Comparison of ENCODE assay signal across 1 cellular context in the genomic region with DNA sequence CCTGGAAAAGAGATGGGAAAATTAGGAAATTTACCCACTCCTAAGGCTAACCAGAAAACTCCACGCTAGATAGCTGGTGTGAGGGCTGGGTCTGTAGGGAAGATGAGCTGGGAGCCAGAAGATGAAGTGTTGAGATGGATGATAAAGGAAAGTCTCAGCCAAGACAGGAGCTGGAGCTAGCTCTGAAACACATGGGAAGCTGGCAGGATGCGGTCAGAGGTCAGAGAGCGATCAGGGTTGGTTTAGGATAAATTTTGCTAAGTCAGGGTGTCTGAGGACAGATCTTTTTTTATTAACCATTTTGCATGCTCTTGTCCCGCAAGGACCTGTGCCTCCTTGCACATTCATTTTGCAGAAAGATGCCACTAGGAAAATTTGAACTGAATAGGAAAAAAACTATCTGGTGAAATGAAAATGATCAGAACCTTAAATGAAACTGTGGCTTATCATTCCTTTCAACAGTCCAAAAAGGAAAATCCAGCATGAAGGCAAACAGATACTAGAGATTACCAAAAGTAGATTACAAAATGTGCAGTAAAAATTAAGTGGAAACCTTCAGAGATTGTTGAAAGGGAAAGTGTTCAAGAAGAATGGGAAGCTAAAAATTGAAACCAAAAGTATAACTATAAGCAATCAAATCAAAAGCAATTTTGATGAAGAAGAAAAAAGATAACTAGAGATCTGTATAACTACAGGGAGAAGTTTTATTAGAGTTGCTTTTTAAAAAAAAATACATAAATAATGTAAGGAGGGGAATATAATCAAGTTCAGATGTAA.
TF ChIP-seq lines count a peak whose summit lies in the region.

No MANE protein-coding gene starts in this region.

TF ChIP-seq in HCT116, 20 proteins besides CTCF, POLR2A, EP300 and RAD21 (continued from another document):
- TF ChIP-seq, protein P1, sequence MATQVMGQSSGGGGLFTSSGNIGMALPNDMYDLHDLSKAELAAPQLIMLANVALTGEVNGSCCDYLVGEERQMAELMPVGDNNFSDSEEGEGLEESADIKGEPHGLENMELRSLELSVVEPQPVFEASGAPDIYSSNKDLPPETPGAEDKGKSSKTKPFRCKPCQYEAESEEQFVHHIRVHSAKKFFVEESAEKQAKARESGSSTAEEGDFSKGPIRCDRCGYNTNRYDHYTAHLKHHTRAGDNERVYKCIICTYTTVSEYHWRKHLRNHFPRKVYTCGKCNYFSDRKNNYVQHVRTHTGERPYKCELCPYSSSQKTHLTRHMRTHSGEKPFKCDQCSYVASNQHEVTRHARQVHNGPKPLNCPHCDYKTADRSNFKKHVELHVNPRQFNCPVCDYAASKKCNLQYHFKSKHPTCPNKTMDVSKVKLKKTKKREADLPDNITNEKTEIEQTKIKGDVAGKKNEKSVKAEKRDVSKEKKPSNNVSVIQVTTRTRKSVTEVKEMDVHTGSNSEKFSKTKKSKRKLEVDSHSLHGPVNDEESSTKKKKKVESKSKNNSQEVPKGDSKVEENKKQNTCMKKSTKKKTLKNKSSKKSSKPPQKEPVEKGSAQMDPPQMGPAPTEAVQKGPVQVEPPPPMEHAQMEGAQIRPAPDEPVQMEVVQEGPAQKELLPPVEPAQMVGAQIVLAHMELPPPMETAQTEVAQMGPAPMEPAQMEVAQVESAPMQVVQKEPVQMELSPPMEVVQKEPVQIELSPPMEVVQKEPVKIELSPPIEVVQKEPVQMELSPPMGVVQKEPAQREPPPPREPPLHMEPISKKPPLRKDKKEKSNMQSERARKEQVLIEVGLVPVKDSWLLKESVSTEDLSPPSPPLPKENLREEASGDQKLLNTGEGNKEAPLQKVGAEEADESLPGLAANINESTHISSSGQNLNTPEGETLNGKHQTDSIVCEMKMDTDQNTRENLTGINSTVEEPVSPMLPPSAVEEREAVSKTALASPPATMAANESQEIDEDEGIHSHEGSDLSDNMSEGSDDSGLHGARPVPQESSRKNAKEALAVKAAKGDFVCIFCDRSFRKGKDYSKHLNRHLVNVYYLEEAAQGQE (IDR thresholded peaks at IDR 0.05; ENCODE audit: low read depth), result no peak
- TF ChIP-seq TCF7L2 (IDR thresholded peaks at IDR 0.05; ENCODE audit: borderline replicate concordance, extremely low read depth, insufficient read depth, insufficient read length) (no peak), POLR2AphosphoS5 (IDR thresholded peaks at IDR 0.05; ENCODE audit: low read depth, low read length) (no peak), CEBPB (IDR thresholded peaks at IDR 0.05; ENCODE audit: low read depth) (no peak), FOSL1 (IDR thresholded peaks at IDR 0.05; ENCODE audit: low read depth) (no peak), ZFX (IDR thresholded peaks at IDR 0.05) (no peak), SP1 (IDR thresholded peaks at IDR 0.05; ENCODE audit: low read depth) (no peak), JUND (IDR thresholded peaks at IDR 0.05) (no peak), ZNF274 (IDR thresholded peaks at IDR 0.05; ENCODE audit: low read depth, low read length) (no peak), EZH2phosphoT487 (IDR thresholded peaks at IDR 0.05; ENCODE audit: borderline replicate concordance) (no peak), SRF (IDR thresholded peaks at IDR 0.05; ENCODE audit: low read depth) (no peak), ELF1 (IDR thresholded peaks at IDR 0.05; ENCODE audit: borderline replicate concordance, low read depth) (no peak), YY1 (IDR thresholded peaks at IDR 0.05; ENCODE audit: extremely low read depth, insufficient replicate concordance, low read depth, low read length) (no peak)
- TF ChIP-seq, protein P2, sequence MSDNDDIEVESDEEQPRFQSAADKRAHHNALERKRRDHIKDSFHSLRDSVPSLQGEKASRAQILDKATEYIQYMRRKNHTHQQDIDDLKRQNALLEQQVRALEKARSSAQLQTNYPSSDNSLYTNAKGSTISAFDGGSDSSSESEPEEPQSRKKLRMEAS (IDR thresholded peaks at IDR 0.05), result no peak
- TF ChIP-seq, protein P3, sequence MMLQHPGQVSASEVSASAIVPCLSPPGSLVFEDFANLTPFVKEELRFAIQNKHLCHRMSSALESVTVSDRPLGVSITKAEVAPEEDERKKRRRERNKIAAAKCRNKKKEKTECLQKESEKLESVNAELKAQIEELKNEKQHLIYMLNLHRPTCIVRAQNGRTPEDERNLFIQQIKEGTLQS (IDR thresholded peaks at IDR 0.05), result no peak
